ENCODE assay signal across 26 cellular contexts in genomic region chr4:83195280-83195679, GRCh38.
"Had no signal": no experiment of that assay in that cellular context is flagged by ENCODE, and none has a peak within 500 bp of the region (broad histone marks: within the 10 kb centered on the region; RNA-seq: fewer than 3 reads in every experiment).

No MANE protein-coding gene starts in this region.

- H3K4me3 Mint-ChIP-seq: activated CD8-positive, alpha-beta T cell treated with anti-CD3 and anti-CD28 coated beads, Interleukin-2, amount 10 ng/mL, durations not matched to agents 7 days and 5 days; activated naive CD4-positive, alpha-beta T cell treated with anti-CD3 and anti-CD28 coated beads for 36 hours; activated T-cell treated with anti-CD3 and anti-CD28 coated beads, Interleukin-2, amount 50 U/mL, for 24 hours; brain; T-helper 1 cell treated with Interleukin-12 subunit alpha and Interleukin-12 subunit beta and Interleukin-4 antibody, amounts not matched to agents 30 μg/mL and 1 μg/mL, for 36 hours; T-helper 2 cell treated with Interferon-gamma antibody and Interleukin-4, amounts not matched to agents 5 μg/mL and 100 μg/mL, for 36 hours had no signal

- H3K36me3 ChIP-seq: SJSA1 had no signal

- H3K27ac Mint-ChIP-seq: activated CD8-positive, alpha-beta T cell treated with anti-CD3 and anti-CD28 coated beads, Interleukin-2, amount 10 ng/mL, durations not matched to agents 7 days and 5 days; activated naive CD4-positive, alpha-beta T cell treated with anti-CD3 and anti-CD28 coated beads for 36 hours; activated naive CD4-positive, alpha-beta T cell treated with anti-CD3 and anti-CD28 coated beads, Interleukin-2, amount 50 U/mL, for 72 hours; activated T-cell treated with anti-CD3 and anti-CD28 coated beads, Interleukin-2, amount 50 U/mL, for 24 hours; activated T-helper 2 cell treated with anti-CD3 and anti-CD28 coated beads, Interferon-gamma antibody, Interleukin-2, Interleukin-4, amounts not matched to agents 10 μg/mL and 5 μg/mL and 100 μg/mL, durations not matched to agents 14 hours and 24 hours and 36 hours; brain; T-helper 1 cell treated with Interleukin-12 subunit alpha and Interleukin-12 subunit beta and Interleukin-4 antibody, amounts not matched to agents 30 μg/mL and 1 μg/mL, for 36 hours; T-helper 2 cell treated with Interferon-gamma antibody and Interleukin-4, amounts not matched to agents 5 μg/mL and 100 μg/mL, for 36 hours had no signal

- DNase-seq: activated CD4-positive, alpha-beta T cell treated with anti-CD3 and anti-CD28 coated beads for 4 hours; activated CD4-positive, alpha-beta T cell treated with anti-CD3 and anti-CD28 coated beads, Interleukin-2, amount 50 U/mL, for 48 hours; activated CD8-positive, alpha-beta T cell treated with anti-CD3 and anti-CD28 coated beads, Interleukin-2, amount 10 ng/mL, durations not matched to agents 7 days and 5 days; activated gamma-delta T cell treated with Interleukin-2 at 50 U/mL for 16 hours; activated naive CD4-positive, alpha-beta T cell treated with anti-CD3 and anti-CD28 coated beads for 36 hours; activated T-cell treated with anti-CD3 and anti-CD28 coated beads, Interleukin-2, amount 50 U/mL, for 24 hours; anterior cingulate cortex; central memory CD4-positive, alpha-beta T cell; MM.1S; NCI-H1105; NCI-H1417 treated with DMSO at 0.1 percent for 48 hours; NCI-H187 treated with DMSO at 0.1 percent for 48 hours; NCI-H2081; NCI-H345; NCI-H510A; NCI-H748 treated with DMSO at 0.1 percent for 48 hours; SHP77; SK-N-SH had no signal

- ATAC-seq: activated CD4-positive, CD25-positive, alpha-beta regulatory T cell treated with anti-CD3 and anti-CD28 coated beads, Interleukin-2, amount 50 U/mL, for 24 hours; activated CD8-positive, alpha-beta T cell treated with anti-CD3 and anti-CD28 coated beads, Interleukin-2, amount 10 ng/mL, durations not matched to agents 7 days and 5 days; activated naive CD4-positive, alpha-beta T cell treated with anti-CD3 and anti-CD28 coated beads, Interleukin-2, amount 50 U/mL, for 72 hours had no signal

- H3K4me1 Mint-ChIP-seq: brain had no signal

- H3K27me3 ChIP-seq: SJSA1 had no signal

- H3K9me3 Mint-ChIP-seq: activated naive CD4-positive, alpha-beta T cell treated with anti-CD3 and anti-CD28 coated beads for 36 hours; activated T-cell treated with anti-CD3 and anti-CD28 coated beads, Interleukin-2, amount 50 U/mL, for 24 hours; activated T-helper 2 cell treated with anti-CD3 and anti-CD28 coated beads, Interferon-gamma antibody, Interleukin-2, Interleukin-4, amounts not matched to agents 10 μg/mL and 5 μg/mL and 100 μg/mL, durations not matched to agents 14 hours and 24 hours and 36 hours had no signal

- H3K27ac ChIP-seq: KMS-11, SJSA1 had no signal

- H3K4me3 ChIP-seq: SJSA1 had no signal

- H3K9me3 ChIP-seq: SJSA1, SK-N-SH had no signal

- H3K27me3 Mint-ChIP-seq: activated T-cell treated with anti-CD3 and anti-CD28 coated beads, Interleukin-2, amount 50 U/mL, for 24 hours had no signal

- H3K36me3 Mint-ChIP-seq: activated naive CD4-positive, alpha-beta T cell treated with anti-CD3 and anti-CD28 coated beads, Interleukin-2, amount 50 U/mL, for 72 hours; brain had no signal
